ENCODE assay signal across 8 cellular contexts in the genomic region with DNA sequence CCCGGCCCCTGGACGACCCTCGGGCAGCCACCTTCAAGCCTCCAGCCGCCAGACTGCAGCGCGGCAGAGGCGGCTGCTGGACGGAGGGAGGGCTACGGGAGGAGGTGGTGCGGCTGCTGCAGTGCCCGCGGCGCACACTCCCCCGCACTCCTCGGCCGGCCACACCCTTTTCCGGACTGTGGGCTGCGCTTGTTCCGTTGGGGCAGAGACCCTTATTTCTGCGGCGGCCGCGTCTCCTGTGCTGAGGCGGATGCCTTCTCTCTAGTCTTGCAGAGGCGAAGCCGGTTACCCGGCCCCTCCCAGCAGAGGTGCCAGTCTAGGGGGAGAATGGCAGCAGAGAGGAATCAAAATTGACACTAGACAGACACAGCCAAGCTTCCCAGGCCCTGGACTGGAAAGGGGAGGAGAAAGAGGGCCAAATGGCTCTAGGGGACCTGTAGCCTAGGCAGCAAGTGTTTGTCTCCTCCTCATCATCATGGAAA. TPM values are rescaled to one million over a fixed set of nuclear protein-coding genes. Genes with fewer than 3 reads are reported as not detected.
DNase-seq lines count a peak whose midpoint lies in the region; ATAC-seq and TF ChIP-seq lines count a peak whose summit lies in the region.

No MANE protein-coding gene starts in this region.

- peak overlapping the region; percentile 93 for H3K4me3 Mint-ChIP-seq in HFFc6
- peak overlapping the region; percentile 97 for H3K4me3 Mint-ChIP-seq in activated T-helper 1 cell treated with anti-CD3 and anti-CD28 coated beads, Interleukin-12 subunit alpha, Interleukin-12 subunit beta, Interleukin-2, Interleukin-4 antibody, amounts not matched to agents 30 ng/mL and 10 ng/mL and 1 ng/mL, durations not matched to agents 14 hours and 24 hours and 36 hours

- H3K27ac ChIP-seq in Panc1 (ENCODE audit: low read length) (peak overlapping the region; percentile 75), tibial nerve (peak overlapping the region; percentile 86 to 92 (median 88))

- TF ChIP-seq CTCF in HFFc6 (IDR thresholded peaks at IDR 0.05) (no peak), Panc1 (IDR thresholded peaks at IDR 0.05) (no peak), fibroblast of pulmonary artery (IDR thresholded peaks at IDR 0.05; ENCODE audit: low read length, missing control alignments) (no peak), tibial nerve (IDR thresholded peaks at IDR 0.05) (no peak)

- H3K9me3 ChIP-seq in Panc1 (ENCODE audit: control insufficient read depth, insufficient read depth, low read depth, low read length), result no peaks in the 10 kb centered on the region
- H3K9me3 ChIP-seq in neuron (ENCODE audit: low read length), result no peaks in the 10 kb centered on the region
- no peaks in the 10 kb centered on the region for H3K9me3 ChIP-seq in tibial nerve

- peaks cover 2% of the 10 kb centered on the region; the same call in 1 of the 2 replicates for H3K27me3 Mint-ChIP-seq in HFFc6 (ENCODE audit: insufficient read depth)
- H3K27me3 Mint-ChIP-seq in activated T-helper 1 cell treated with anti-CD3 and anti-CD28 coated beads, Interleukin-12 subunit alpha, Interleukin-12 subunit beta, Interleukin-2, Interleukin-4 antibody, amounts not matched to agents 30 ng/mL and 10 ng/mL and 1 ng/mL, durations not matched to agents 14 hours and 24 hours and 36 hours (ENCODE audit: insufficient read depth), result no peaks in the 10 kb centered on the region

- H3K9me3 Mint-ChIP-seq in HFFc6, result no peaks in the 10 kb centered on the region
- H3K9me3 Mint-ChIP-seq in activated T-helper 1 cell treated with anti-CD3 and anti-CD28 coated beads, Interleukin-12 subunit alpha, Interleukin-12 subunit beta, Interleukin-2, Interleukin-4 antibody, amounts not matched to agents 30 ng/mL and 10 ng/mL and 1 ng/mL, durations not matched to agents 14 hours and 24 hours and 36 hours, result no peaks in the 10 kb centered on the region

- DNase-seq in ELR (ENCODE audit: low read depth) (peak; percentile 79), HFFc6 (no peak), Panc1 (ENCODE audit: low read depth, low spot score) (no peak), fibroblast of pulmonary artery (ENCODE audit: low read depth) (peak; percentile 59), tibial nerve (ENCODE audit: low spot score in 2 of 2) (peak in 1 of 2 donors; percentile 29)
- DNase-seq in activated T-helper 1 cell treated with anti-CD3 and anti-CD28 coated beads, Interleukin-12 subunit alpha, Interleukin-12 subunit beta, Interleukin-2, Interleukin-4 antibody, amounts not matched to agents 30 ng/mL and 10 ng/mL and 1 ng/mL, durations not matched to agents 14 hours and 24 hours and 36 hours (ENCODE audit: low spot score), result peak; percentile 72

- H3K4me1 Mint-ChIP-seq in HFFc6 (ENCODE audit: low read depth), result peaks cover 41% of the 10 kb centered on the region
- H3K4me1 Mint-ChIP-seq in activated T-helper 1 cell treated with anti-CD3 and anti-CD28 coated beads, Interleukin-12 subunit alpha, Interleukin-12 subunit beta, Interleukin-2, Interleukin-4 antibody, amounts not matched to agents 30 ng/mL and 10 ng/mL and 1 ng/mL, durations not matched to agents 14 hours and 24 hours and 36 hours (ENCODE audit: low read depth), result peaks cover 63% of the 10 kb centered on the region

- 1% methylated on average over 27 of the region's 27 CpGs for WGBS in tibial nerve, 2 donors

- ATAC-seq in Panc1, result peak; percentile 47
- no peak for ATAC-seq in HG03175 (IDR thresholded peaks at IDR 0.05; ENCODE audit: unreplicated experiment)

- H3K4me3 ChIP-seq in Panc1 (ENCODE audit: low read depth in 2 of 2, low read length in 2 of 2) (peak overlapping the region; percentile 93 to 96), fibroblast of pulmonary artery (replicated peaks; ENCODE audit: low read depth, low read length) (peak overlapping the region; percentile 90), neuron (ENCODE audit: low read length) (peak overlapping the region; percentile 89), tibial nerve (peak overlapping the region; percentile 56 to 87 (median 76))

- POLR2A ChIA-PET in Panc1 (lab: Charles Lee), result interaction anchor here (0.6 kb wide), 1 partner anchor 10 kb away, joined by 5 read pairs; no protein-coding TSS in a partner anchor

- intact Hi-C loops in Panc1 (cut with micrococcal nuclease; ENCODE audit: unreplicated experiment), result no loop called here
- intact Hi-C loops in activated T-helper 1 cell treated with anti-CD3 and anti-CD28 coated beads, Interleukin-12 subunit alpha, Interleukin-12 subunit beta, Interleukin-2, Interleukin-4 antibody, amounts not matched to agents 30 ng/mL and 10 ng/mL and 1 ng/mL, durations not matched to agents 14 hours and 24 hours and 36 hours (cut with micrococcal nuclease), result no loop called here

- peak in 1 of 2 donors; percentile 34 for TF ChIP-seq POLR2A in tibial nerve (IDR thresholded peaks at IDR 0.05)

- peaks cover 29% of the 10 kb centered on the region for H3K4me1 ChIP-seq in Panc1 (ENCODE audit: control insufficient read depth, insufficient read depth, low read length)
- peaks cover 30% of the 10 kb centered on the region for H3K4me1 ChIP-seq in neuron (ENCODE audit: insufficient read depth, low read length)
- peaks cover 5 to 32% (median 24%) of the 10 kb centered on the region in 4 donors for H3K4me1 ChIP-seq in tibial nerve

- peak overlapping the region; percentile 94 for H3K27ac Mint-ChIP-seq in HFFc6
- H3K27ac Mint-ChIP-seq in activated T-helper 1 cell treated with anti-CD3 and anti-CD28 coated beads, Interleukin-12 subunit alpha, Interleukin-12 subunit beta, Interleukin-2, Interleukin-4 antibody, amounts not matched to agents 30 ng/mL and 10 ng/mL and 1 ng/mL, durations not matched to agents 14 hours and 24 hours and 36 hours, result peak overlapping the region; percentile 94

- BruUV-seq in Panc1 (replicated peaks; lab: Mats Ljungman, UMichigan), result TSS peak; percentile 43

- TF ChIP-seq EP300 in tibial nerve (IDR thresholded peaks at IDR 0.05), result peak in 1 of 2 donors; percentile 65

- H3K27me3 ChIP-seq in Panc1 (ENCODE audit: control insufficient read depth, insufficient read depth, low read length) (no peaks in the 10 kb centered on the region), neuron (ENCODE audit: insufficient read depth, low read length) (no peaks in the 10 kb centered on the region), tibial nerve (no peaks in the 10 kb centered on the region)

- peaks cover 16% of the 10 kb centered on the region for H3K36me3 ChIP-seq in Panc1 (ENCODE audit: control insufficient read depth, insufficient read depth, low read length)
- H3K36me3 ChIP-seq in neuron (ENCODE audit: insufficient read depth, low read length), result peaks cover 38% of the 10 kb centered on the region
- peaks cover 6 to 40% (median 35%) of the 10 kb centered on the region in 3 donors for H3K36me3 ChIP-seq in tibial nerve

- CTCF ChIA-PET in Panc1 (lab: Charles Lee), result no interaction called here

- no peak overlapping the region for H2AFZ ChIP-seq in neuron (ENCODE audit: low read depth, low read length)

- H3K36me3 Mint-ChIP-seq in HFFc6 (ENCODE audit: low read depth), result peaks cover 37% of the 10 kb centered on the region
- peaks cover 40% of the 10 kb centered on the region for H3K36me3 Mint-ChIP-seq in activated T-helper 1 cell treated with anti-CD3 and anti-CD28 coated beads, Interleukin-12 subunit alpha, Interleukin-12 subunit beta, Interleukin-2, Interleukin-4 antibody, amounts not matched to agents 30 ng/mL and 10 ng/mL and 1 ng/mL, durations not matched to agents 14 hours and 24 hours and 36 hours (ENCODE audit: low read depth)

- in situ Hi-C loops in Panc1 (cut with HindIII; ENCODE audit: low pct_unique_long_range_greater_than_20kb, low sequenced_read_pairs), result no loop called here

RNA-seq across cellular contexts. Expression of a gene that starts 1.2 kb away (rescaled TPM):
- 100 to 1,000 TPM; 136 to 174 (median 151) TPM for total RNA-seq in HFFc6 (2021; fragmentation: NEBNext Ultra II Directional; extraction: Animal tissue kit (Norgen Biotek cat#: 25700))
- total RNA-seq in Panc1 (2021; ENCODE audit: unreplicated experiment) (152 TPM), tibial nerve (100 to 1,000 TPM in 3 of 4 donors, 10 to 100 TPM in 1; 91.2 to 235 (median 210) TPM)
- polyA plus RNA-seq in Panc1 (2012; ENCODE audit: insufficient read length), result 100 TPM
- total RNA-seq in activated T-helper 1 cell treated with anti-CD3 and anti-CD28 coated beads, Interleukin-12 subunit alpha, Interleukin-12 subunit beta, Interleukin-2, Interleukin-4 antibody, amounts not matched to agents 30 ng/mL and 10 ng/mL and 1 ng/mL, durations not matched to agents 14 hours and 24 hours and 36 hours, result 159 and 161 TPM in 2 replicates

RNA-seq across cellular contexts. Expression of a gene that starts 11.2 kb away (rescaled TPM):
- 1 to 10 TPM; 3.3 to 4.7 (median 3.8) TPM for total RNA-seq in HFFc6 (2021; fragmentation: NEBNext Ultra II Directional; extraction: Animal tissue kit (Norgen Biotek cat#: 25700))
- total RNA-seq in Panc1 (2021; ENCODE audit: unreplicated experiment) (6.0 TPM), tibial nerve (1 to 10 TPM; 2.9 to 5.1 (median 4.8) TPM)
- polyA plus RNA-seq in Panc1 (2012; ENCODE audit: insufficient read length), result 5.0 TPM
- 13.5 and 13.7 TPM in 2 replicates for total RNA-seq in activated T-helper 1 cell treated with anti-CD3 and anti-CD28 coated beads, Interleukin-12 subunit alpha, Interleukin-12 subunit beta, Interleukin-2, Interleukin-4 antibody, amounts not matched to agents 30 ng/mL and 10 ng/mL and 1 ng/mL, durations not matched to agents 14 hours and 24 hours and 36 hours

RNA-seq across cellular contexts. Expression of a gene that starts 12.8 kb away (rescaled TPM):
- 1,000 to 10,000 TPM; 2,722 to 3,464 (median 3,292) TPM for total RNA-seq in HFFc6 (2021; fragmentation: NEBNext Ultra II Directional; extraction: Animal tissue kit (Norgen Biotek cat#: 25700))
- total RNA-seq in Panc1 (2021; ENCODE audit: unreplicated experiment), result 2,264 TPM
- 5,429 TPM for polyA plus RNA-seq in Panc1 (2012; ENCODE audit: insufficient read length)
- 3,669 and 3,676 TPM in 2 replicates for total RNA-seq in activated T-helper 1 cell treated with anti-CD3 and anti-CD28 coated beads, Interleukin-12 subunit alpha, Interleukin-12 subunit beta, Interleukin-2, Interleukin-4 antibody, amounts not matched to agents 30 ng/mL and 10 ng/mL and 1 ng/mL, durations not matched to agents 14 hours and 24 hours and 36 hours
- 1,000 to 10,000 TPM; 2,638 to 4,802 (median 2,805) TPM for total RNA-seq in tibial nerve

RNA-seq across cellular contexts. Expression of a gene that starts 23.1 kb away (rescaled TPM):
- total RNA-seq in HFFc6 (2021; fragmentation: NEBNext Ultra II Directional; extraction: Animal tissue kit (Norgen Biotek cat#: 25700)), result 100 to 1,000 TPM in 5 of 6 experiments, 10 to 100 TPM in 1; 84.5 to 119 (median 108) TPM
- 66.5 TPM for total RNA-seq in Panc1 (2021; ENCODE audit: unreplicated experiment)
- polyA plus RNA-seq in Panc1 (2012; ENCODE audit: insufficient read length), result 236 TPM
- 58.8 and 67.6 TPM in 2 replicates for total RNA-seq in activated T-helper 1 cell treated with anti-CD3 and anti-CD28 coated beads, Interleukin-12 subunit alpha, Interleukin-12 subunit beta, Interleukin-2, Interleukin-4 antibody, amounts not matched to agents 30 ng/mL and 10 ng/mL and 1 ng/mL, durations not matched to agents 14 hours and 24 hours and 36 hours
- 10 to 100 TPM; 43.5 to 80.4 (median 59.1) TPM for total RNA-seq in tibial nerve

RNA-seq across cellular contexts. Expression of a gene that starts 24.9 kb away (rescaled TPM):
- total RNA-seq in HFFc6 (2021; fragmentation: NEBNext Ultra II Directional; extraction: Animal tissue kit (Norgen Biotek cat#: 25700)), result 100 to 1,000 TPM; 144 to 190 (median 177) TPM
- total RNA-seq in Panc1 (2021; ENCODE audit: unreplicated experiment) (175 TPM), tibial nerve (100 to 1,000 TPM in 1 of 4 donors, 10 to 100 TPM in 3; 79.6 to 104 (median 93.5) TPM)
- 159 TPM for polyA plus RNA-seq in Panc1 (2012; ENCODE audit: insufficient read length)
- 404 and 419 TPM in 2 replicates for total RNA-seq in activated T-helper 1 cell treated with anti-CD3 and anti-CD28 coated beads, Interleukin-12 subunit alpha, Interleukin-12 subunit beta, Interleukin-2, Interleukin-4 antibody, amounts not matched to agents 30 ng/mL and 10 ng/mL and 1 ng/mL, durations not matched to agents 14 hours and 24 hours and 36 hours

Comparison
In these comparisons a context has a peak if more than half of its experiments do, and no peak if none do; other contexts are left out.
1. DNase-seq: peak in ELR (single experiment), activated T-helper 1 cell treated with anti-CD3 and anti-CD28 coated beads, Interleukin-12 subunit alpha, Interleukin-12 subunit beta, Interleukin-2, Interleukin-4 antibody, amounts not matched to agents 30 ng/mL and 10 ng/mL and 1 ng/mL, durations not matched to agents 14 hours and 24 hours and 36 hours (single experiment) and fibroblast of pulmonary artery (single experiment); none in HFFc6 (single experiment) and Panc1 (single experiment).
2. Peak in every context shown above with its lines, with median percentiles within 50 percentile points of each other: H3K4me3 ChIP-seq.